ENCODE assay signal across 7 cellular contexts in genomic region chr2:217610411-217610814, GRCh38.
A peak's percentile ranks its signal among the peaks of the same experiment; 100 is the strongest.
DNase-seq lines count a peak whose midpoint lies in the region; ATAC-seq, FAIRE-seq and TF ChIP-seq lines count a peak whose summit lies in the region.

No MANE protein-coding gene starts in this region.

- no peak for FAIRE-seq in GM12892 (lab: Jason Lieb, UNC)

- H3K4me3 ChIP-seq in effector memory CD4-positive, alpha-beta T cell (ENCODE audit: insufficient read depth, low read depth, low read length, poor library complexity, severe bottlenecking), result no peak overlapping the region

- ATAC-seq in HG03025 (IDR thresholded peaks at IDR 0.05; ENCODE audit: low FRiP score, unreplicated experiment), result peak; percentile 63
- peak; percentile 88 to 89 for ATAC-seq in activated CD4-positive, CD25-positive, alpha-beta regulatory T cell treated with anti-CD3 and anti-CD28 coated beads, Interleukin-2, amount 50 U/mL, for 24 hours
- ATAC-seq in SK-N-SH treated with all-trans-retinoic acid at 6 μM for 48 hours, result no peak

- H3K27ac ChIP-seq in effector memory CD4-positive, alpha-beta T cell (ENCODE audit: insufficient read depth, low read length, poor library complexity, severe bottlenecking), result peak overlapping the region; percentile 21

- H3K4me1 ChIP-seq in effector memory CD4-positive, alpha-beta T cell (ENCODE audit: control insufficient read depth, insufficient read depth, low read length, poor library complexity, severe bottlenecking), result peaks cover 18% of the 10 kb centered on the region

- TF ChIP-seq POLR2A in GM12892 (IDR thresholded peaks at IDR 0.05; ENCODE audit: low read depth, low read length), result no peak

- no peaks in the 10 kb centered on the region for H3K27me3 ChIP-seq in effector memory CD4-positive, alpha-beta T cell (replicated peaks; ENCODE audit: control insufficient read depth, insufficient read depth, low read length, poor library complexity, severe bottlenecking)

- DNase-seq in effector memory CD4-positive, alpha-beta T cell, result peak in 2 of 3 donors; percentile 5 to 11
- peak; percentile 28 for DNase-seq in stimulated activated naive CD4-positive, alpha-beta T cell treated with Interleukin-2 at 50 U/mL for 16 hours (lab: John Stamatoyannopoulos, UW)
- DNase-seq in GM12892 (ENCODE audit: insufficient read length) (no peak), middle frontal gyrus (ENCODE audit: extremely low spot score, low spot score) (no peak)

- no peaks in the 10 kb centered on the region for H3K36me3 ChIP-seq in effector memory CD4-positive, alpha-beta T cell (ENCODE audit: control insufficient read depth, insufficient read depth, low read length)

- H3K9me3 ChIP-seq in effector memory CD4-positive, alpha-beta T cell (ENCODE audit: control insufficient read depth, low read length), result no peaks in the 10 kb centered on the region

TF ChIP-seq in SK-N-SH treated with all-trans-retinoic acid at 6 μM for 48 hours, 23 proteins besides CTCF, POLR2A, EP300 and RAD21:
- TF ChIP-seq TSHZ2 (CRISPR knock-in tag; IDR thresholded peaks at IDR 0.05), result no peak
- no peak for TF ChIP-seq ISL1 (CRISPR knock-in tag; IDR thresholded peaks at IDR 0.05)
- no peak for TF ChIP-seq ZNF565 (CRISPR knock-in tag; conservative IDR thresholded peaks at IDR 0.05; ENCODE audit: low read depth)
- no peak for TF ChIP-seq ZC3H10 (CRISPR knock-in tag; IDR thresholded peaks at IDR 0.05)
- TF ChIP-seq CREB5 (CRISPR knock-in tag; IDR thresholded peaks at IDR 0.05; ENCODE audit: low read depth), result no peak
- no peak for TF ChIP-seq ZNF8 (CRISPR knock-in tag; IDR thresholded peaks at IDR 0.05)
- no peak for TF ChIP-seq SNAI2 (CRISPR knock-in tag; IDR thresholded peaks at IDR 0.05)
- TF ChIP-seq OSR1 (CRISPR knock-in tag; IDR thresholded peaks at IDR 0.05), result no peak
- TF ChIP-seq ARNTL (CRISPR knock-in tag; IDR thresholded peaks at IDR 0.05; ENCODE audit: borderline replicate concordance, low read depth), result no peak
- no peak for TF ChIP-seq BACH2 (CRISPR knock-in tag; IDR thresholded peaks at IDR 0.05; ENCODE audit: borderline replicate concordance)
TF ChIP-seq in SK-N-SH treated with all-trans-retinoic acid at 6 μM for 48 hours: peak in this region for 0.

Comparison
In these comparisons a context has a peak if more than half of its experiments do, and no peak if none do; other contexts are left out.
1. DNase-seq: peak in effector memory CD4-positive, alpha-beta T cell (2 of 3) and stimulated activated naive CD4-positive, alpha-beta T cell treated with Interleukin-2 at 50 U/mL for 16 hours (single experiment); none in GM12892 (single experiment) and middle frontal gyrus (single experiment).